In the genomic region with DNA sequence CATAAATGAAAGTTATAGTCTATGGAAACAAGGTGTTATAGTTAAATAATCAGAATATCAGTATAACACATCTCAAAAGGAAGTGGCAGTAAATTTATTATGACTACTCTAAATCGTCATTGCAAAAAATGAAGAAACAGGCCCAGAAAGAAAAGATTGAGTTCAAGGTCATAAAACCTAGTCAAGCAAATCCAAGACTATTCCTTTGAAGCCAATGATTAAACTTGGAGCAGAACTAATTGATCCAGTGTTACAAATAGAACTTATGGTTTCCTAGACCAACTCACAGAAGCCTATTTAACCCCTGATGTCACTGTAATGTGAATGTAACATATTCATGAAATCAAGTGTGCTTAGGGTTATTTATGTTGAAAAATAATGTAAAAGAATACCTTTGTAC, we compare ENCODE assay signal across 10 cellular contexts. TPM values are rescaled to one million over a fixed set of nuclear protein-coding genes. Genes with fewer than 3 reads are reported as not detected.
DNase-seq lines count a peak whose midpoint lies in the region; ATAC-seq and TF ChIP-seq lines count a peak whose summit lies in the region.
"Had no signal": no experiment of that assay in that cellular context is flagged by ENCODE, and none has a peak within 500 bp of the region (broad histone marks: within the 10 kb centered on the region; RNA-seq: fewer than 3 reads in every experiment).

No MANE protein-coding gene starts in this region.

- H3K27me3 ChIP-seq in dorsolateral prefrontal cortex (peaks cover 0 to 70% (median 10%) of the 10 kb centered on the region in 45 donors), neuron (ENCODE audit: insufficient read depth, low read length) (no peaks in the 10 kb centered on the region), gastroesophageal sphincter (no peaks in the 10 kb centered on the region)
- H3K27me3 ChIP-seq: uterus had no signal

- H3K27ac ChIP-seq in dorsolateral prefrontal cortex (peak overlapping the region in 4 of 59 donors; percentile 2 to 82 (median 37)), gastroesophageal sphincter (no peak overlapping the region)

- H3K36me3 Mint-ChIP-seq in Calu3 (ENCODE audit: insufficient read depth, unreplicated experiment) = peaks cover 44% of the 10 kb centered on the region

- H3K27ac Mint-ChIP-seq in Calu3 (ENCODE audit: unreplicated experiment) = peak overlapping the region; percentile 70

- H3K4me3 ChIP-seq in NB4 (ENCODE audit: low read depth, low read length) = peak overlapping the region; percentile 72
- H3K4me3 ChIP-seq in dorsolateral prefrontal cortex = peak overlapping the region in 49 of 59 donors; percentile 2 to 82 (median 72)
- H3K4me3 ChIP-seq in neuron (ENCODE audit: low read length) = peak overlapping the region; percentile 71
- peak overlapping the region in 1 of 2 donors; percentile 82 for H3K4me3 ChIP-seq in gastroesophageal sphincter

- H2AFZ ChIP-seq in neuron (ENCODE audit: low read depth, low read length) = no peak overlapping the region

- H3K4me1 Mint-ChIP-seq in Calu3 (ENCODE audit: low read depth, unreplicated experiment) = peaks cover 34% of the 10 kb centered on the region

- H3K27me3 Mint-ChIP-seq in Calu3 (ENCODE audit: unreplicated experiment) = no peaks in the 10 kb centered on the region

- DNase-seq in Calu3 (no peak), NB4 (ENCODE audit: low read depth) (no peak), dorsolateral prefrontal cortex (no peak)
- DNase-seq: left colon, uterus had no signal

- TSS peak; percentile 43 for BruUV-seq in Calu3 (replicated peaks; lab: Mats Ljungman, UMichigan)

- TF ChIP-seq EP300 in gastroesophageal sphincter (IDR thresholded peaks at IDR 0.05) = no peak

- H3K4me1 ChIP-seq in neuron (ENCODE audit: insufficient read depth, low read length) (peaks cover 8% of the 10 kb centered on the region), gastroesophageal sphincter (peaks cover 0 to 41% (median 0%) of the 10 kb centered on the region in 3 donors)
- H3K4me1 ChIP-seq: uterus had no signal

- H3K36me3 ChIP-seq in neuron (ENCODE audit: insufficient read depth, low read length) (no peaks in the 10 kb centered on the region), gastroesophageal sphincter (no peaks in the 10 kb centered on the region)
- H3K36me3 ChIP-seq: uterus had no signal

- TF ChIP-seq CTCF in Calu3 (IDR thresholded peaks at IDR 0.05; ENCODE audit: unreplicated experiment) (no peak), NB4 (IDR thresholded peaks at IDR 0.05; ENCODE audit: low read depth, low read length) (no peak), dorsolateral prefrontal cortex (IDR thresholded peaks at IDR 0.05 in 54 of 56, conservative IDR thresholded peaks at IDR 0.05 in 2 of 56; ENCODE audit: low read depth in 1 of 56, partially characterized antibody in 56 of 56) (no peak), gastroesophageal sphincter (IDR thresholded peaks at IDR 0.05) (no peak)

- CTCF ChIA-PET in Calu3 (lab: Charles Lee) = no interaction called here

- H3K9me3 ChIP-seq in neuron (ENCODE audit: low read length) (no peaks in the 10 kb centered on the region), gastroesophageal sphincter (no peaks in the 10 kb centered on the region)
- H3K9me3 ChIP-seq: uterus had no signal

- WGBS in gastroesophageal sphincter (ENCODE audit: low coverage in 1 of 2), 2 donors = 11% methylated on average over 1 of the region's 1 CpG

- H3K4me3 Mint-ChIP-seq in Calu3 (ENCODE audit: low read depth, unreplicated experiment) = peak overlapping the region; percentile 69

- no peaks in the 10 kb centered on the region for H3K9me3 Mint-ChIP-seq in Calu3 (ENCODE audit: low read depth, unreplicated experiment)

- TF ChIP-seq POLR2A in NB4 (IDR thresholded peaks at IDR 0.05; ENCODE audit: extremely low read depth, insufficient read length) = no peak
- no peak for TF ChIP-seq POLR2A in gastroesophageal sphincter (IDR thresholded peaks at IDR 0.05)

- no peak for ATAC-seq in GM18511 (IDR thresholded peaks at IDR 0.05; ENCODE audit: unreplicated experiment)
- no peak for ATAC-seq in HG02885 (IDR thresholded peaks at IDR 0.05; ENCODE audit: poor library complexity, unreplicated experiment)
- no peak for ATAC-seq in GM21526 (IDR thresholded peaks at IDR 0.05; ENCODE audit: low FRiP score, unreplicated experiment)
- ATAC-seq in gastroesophageal sphincter = no peak
- ATAC-seq: left colon had no signal

- intact Hi-C loops in Calu3 (cut with micrococcal nuclease; ENCODE audit: unreplicated experiment) (no loop called here), dorsolateral prefrontal cortex (cut with DNase I) (no loop called here)

RNA-seq across cellular contexts. Expression of a gene that starts 1.9 kb away (rescaled TPM):
- total RNA-seq in Calu3 (2022) (31.6 and 31.9 TPM in 2 replicates), dorsolateral prefrontal cortex (10 to 100 TPM; 32.0 to 64.1 (median 48.5) TPM), gastroesophageal sphincter (10 to 100 TPM; 23.6 to 33.8 (median 26.3) TPM)

RNA-seq across cellular contexts. Expression of a gene that starts 11.3 kb away (rescaled TPM):
- total RNA-seq in Calu3 (2022) = 5.9 and 6.9 TPM in 2 replicates
- 10 to 100 TPM in 99 of 120 experiments, 1 to 10 TPM in 21; 6.6 to 23.5 (median 12.7) TPM for total RNA-seq in dorsolateral prefrontal cortex
- 10 to 100 TPM; 21.9 to 53.4 (median 30.3) TPM for total RNA-seq in gastroesophageal sphincter

RNA-seq across cellular contexts. Expression of a gene that starts 55.8 kb away (rescaled TPM):
- total RNA-seq in Calu3 (2022) (0.52 and 0.61 TPM in 2 replicates), dorsolateral prefrontal cortex (10 to 100 TPM in 61 of 120 experiments, 1 to 10 TPM in 59; 4.4 to 17.6 (median 10.2) TPM), gastroesophageal sphincter (1 to 10 TPM; 1.0 to 2.0 (median 1.5) TPM)
